Comparison of ENCODE assay signal across 1 cellular context in the genomic region with DNA sequence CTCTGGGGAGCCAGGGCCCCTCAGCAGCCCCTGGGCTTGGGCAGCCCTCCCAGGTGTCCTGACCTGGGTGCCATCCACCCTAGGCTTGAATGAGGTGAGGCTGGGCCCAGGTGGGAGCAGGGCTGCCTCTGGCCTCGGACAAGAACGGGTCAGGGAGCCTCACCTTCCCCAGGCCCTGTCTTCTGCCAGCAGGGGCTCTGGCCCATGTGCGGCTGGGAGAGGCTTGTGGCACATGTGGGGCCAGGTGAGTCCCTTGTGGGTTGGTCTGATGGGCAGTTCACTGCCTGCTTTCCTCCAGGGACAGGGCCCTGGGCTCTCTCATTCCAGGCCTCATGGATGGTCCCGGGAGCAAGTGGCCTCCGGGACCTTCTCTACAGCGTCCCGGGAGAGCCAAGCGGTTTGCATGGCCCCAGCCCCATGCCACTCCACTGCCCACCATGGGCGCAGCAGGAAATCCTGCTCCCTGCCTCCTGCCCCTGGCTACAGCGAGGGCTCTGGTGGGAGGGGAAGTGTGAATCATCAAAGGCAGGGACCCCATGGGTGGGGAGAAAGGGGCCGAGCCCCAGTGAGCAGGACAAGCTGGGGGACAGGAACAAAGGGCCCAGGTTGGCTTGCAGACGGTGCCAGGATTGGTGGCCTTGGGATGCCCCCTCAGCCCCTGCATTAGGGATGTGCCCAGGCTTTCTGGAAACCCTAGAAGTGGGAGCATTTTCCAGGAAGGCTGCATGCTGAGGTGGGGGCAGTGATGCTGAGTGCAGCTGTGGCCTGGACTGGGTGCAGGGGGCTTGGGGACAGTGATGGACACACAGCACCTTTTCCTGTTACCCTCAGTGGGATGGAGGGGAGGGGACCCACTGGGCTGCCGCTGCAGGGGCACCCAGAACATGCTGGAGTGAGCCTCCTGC.
TF ChIP-seq lines count a peak whose summit lies in the region.

No MANE protein-coding gene starts in this region.

TF ChIP-seq in HepG2, 621 proteins besides CTCF, POLR2A, EP300 and RAD21 (continues in another document):
- no peak for TF ChIP-seq TOE1 (CRISPR knock-in tag; IDR thresholded peaks at IDR 0.05)
- TF ChIP-seq ZNF256 (CRISPR knock-in tag; conservative IDR thresholded peaks at IDR 0.05) = no peak
- TF ChIP-seq HOXA3 (CRISPR knock-in tag; IDR thresholded peaks at IDR 0.05) = no peak
- TF ChIP-seq RFX5 (IDR thresholded peaks at IDR 0.05; ENCODE audit: low read depth, low read length) = no peak
- no peak for TF ChIP-seq SETDB1 (CRISPR knock-in tag; IDR thresholded peaks at IDR 0.05; ENCODE audit: borderline replicate concordance)
- TF ChIP-seq NBN (conservative IDR thresholded peaks at IDR 0.05) = no peak
- TF ChIP-seq, protein P1, sequence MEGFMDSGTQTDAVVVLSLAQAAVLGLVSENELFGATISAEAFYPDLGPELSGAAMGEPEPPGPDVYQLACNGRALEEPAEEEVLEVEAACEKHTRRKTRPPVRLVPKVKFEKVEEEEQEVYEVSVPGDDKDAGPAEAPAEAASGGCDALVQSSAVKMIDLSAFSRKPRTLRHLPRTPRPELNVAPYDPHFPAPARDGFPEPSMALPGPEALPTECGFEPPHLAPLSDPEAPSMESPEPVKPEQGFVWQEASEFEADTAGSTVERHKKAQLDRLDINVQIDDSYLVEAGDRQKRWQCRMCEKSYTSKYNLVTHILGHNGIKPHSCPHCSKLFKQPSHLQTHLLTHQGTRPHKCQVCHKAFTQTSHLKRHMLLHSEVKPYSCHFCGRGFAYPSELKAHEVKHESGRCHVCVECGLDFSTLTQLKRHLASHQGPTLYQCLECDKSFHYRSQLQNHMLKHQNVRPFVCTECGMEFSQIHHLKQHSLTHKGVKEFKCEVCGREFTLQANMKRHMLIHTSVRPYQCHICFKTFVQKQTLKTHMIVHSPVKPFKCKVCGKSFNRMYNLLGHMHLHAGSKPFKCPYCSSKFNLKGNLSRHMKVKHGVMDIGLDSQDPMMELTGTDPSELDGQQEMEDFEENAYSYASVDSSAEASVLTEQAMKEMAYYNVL (CRISPR knock-in tag; IDR thresholded peaks at IDR 0.05; ENCODE audit: borderline replicate concordance) = no peak
- TF ChIP-seq JUN (CRISPR knock-in tag; IDR thresholded peaks at IDR 0.05) = no peak
- TF ChIP-seq ZNF207 (IDR thresholded peaks at IDR 0.05; ENCODE audit: borderline replicate concordance) = no peak
- peak; percentile 87 for TF ChIP-seq AGO2 (optimal IDR thresholded peaks at IDR 0.05; ENCODE audit: low read depth, low read length)
- TF ChIP-seq, protein P2, sequence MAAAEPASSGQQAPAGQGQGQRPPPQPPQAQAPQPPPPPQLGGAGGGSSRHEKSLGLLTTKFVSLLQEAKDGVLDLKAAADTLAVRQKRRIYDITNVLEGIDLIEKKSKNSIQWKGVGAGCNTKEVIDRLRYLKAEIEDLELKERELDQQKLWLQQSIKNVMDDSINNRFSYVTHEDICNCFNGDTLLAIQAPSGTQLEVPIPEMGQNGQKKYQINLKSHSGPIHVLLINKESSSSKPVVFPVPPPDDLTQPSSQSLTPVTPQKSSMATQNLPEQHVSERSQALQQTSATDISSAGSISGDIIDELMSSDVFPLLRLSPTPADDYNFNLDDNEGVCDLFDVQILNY (CRISPR knock-in tag; conservative IDR thresholded peaks at IDR 0.05) = no peak
- TF ChIP-seq, protein P3, sequence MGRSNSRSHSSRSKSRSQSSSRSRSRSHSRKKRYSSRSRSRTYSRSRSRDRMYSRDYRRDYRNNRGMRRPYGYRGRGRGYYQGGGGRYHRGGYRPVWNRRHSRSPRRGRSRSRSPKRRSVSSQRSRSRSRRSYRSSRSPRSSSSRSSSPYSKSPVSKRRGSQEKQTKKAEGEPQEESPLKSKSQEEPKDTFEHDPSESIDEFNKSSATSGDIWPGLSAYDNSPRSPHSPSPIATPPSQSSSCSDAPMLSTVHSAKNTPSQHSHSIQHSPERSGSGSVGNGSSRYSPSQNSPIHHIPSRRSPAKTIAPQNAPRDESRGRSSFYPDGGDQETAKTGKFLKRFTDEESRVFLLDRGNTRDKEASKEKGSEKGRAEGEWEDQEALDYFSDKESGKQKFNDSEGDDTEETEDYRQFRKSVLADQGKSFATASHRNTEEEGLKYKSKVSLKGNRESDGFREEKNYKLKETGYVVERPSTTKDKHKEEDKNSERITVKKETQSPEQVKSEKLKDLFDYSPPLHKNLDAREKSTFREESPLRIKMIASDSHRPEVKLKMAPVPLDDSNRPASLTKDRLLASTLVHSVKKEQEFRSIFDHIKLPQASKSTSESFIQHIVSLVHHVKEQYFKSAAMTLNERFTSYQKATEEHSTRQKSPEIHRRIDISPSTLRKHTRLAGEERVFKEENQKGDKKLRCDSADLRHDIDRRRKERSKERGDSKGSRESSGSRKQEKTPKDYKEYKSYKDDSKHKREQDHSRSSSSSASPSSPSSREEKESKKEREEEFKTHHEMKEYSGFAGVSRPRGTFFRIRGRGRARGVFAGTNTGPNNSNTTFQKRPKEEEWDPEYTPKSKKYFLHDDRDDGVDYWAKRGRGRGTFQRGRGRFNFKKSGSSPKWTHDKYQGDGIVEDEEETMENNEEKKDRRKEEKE (IDR thresholded peaks at IDR 0.05) = no peak
- no peak for TF ChIP-seq XRCC5 (optimal IDR thresholded peaks at IDR 0.05; ENCODE audit: low read length)
- TF ChIP-seq, protein P4, sequence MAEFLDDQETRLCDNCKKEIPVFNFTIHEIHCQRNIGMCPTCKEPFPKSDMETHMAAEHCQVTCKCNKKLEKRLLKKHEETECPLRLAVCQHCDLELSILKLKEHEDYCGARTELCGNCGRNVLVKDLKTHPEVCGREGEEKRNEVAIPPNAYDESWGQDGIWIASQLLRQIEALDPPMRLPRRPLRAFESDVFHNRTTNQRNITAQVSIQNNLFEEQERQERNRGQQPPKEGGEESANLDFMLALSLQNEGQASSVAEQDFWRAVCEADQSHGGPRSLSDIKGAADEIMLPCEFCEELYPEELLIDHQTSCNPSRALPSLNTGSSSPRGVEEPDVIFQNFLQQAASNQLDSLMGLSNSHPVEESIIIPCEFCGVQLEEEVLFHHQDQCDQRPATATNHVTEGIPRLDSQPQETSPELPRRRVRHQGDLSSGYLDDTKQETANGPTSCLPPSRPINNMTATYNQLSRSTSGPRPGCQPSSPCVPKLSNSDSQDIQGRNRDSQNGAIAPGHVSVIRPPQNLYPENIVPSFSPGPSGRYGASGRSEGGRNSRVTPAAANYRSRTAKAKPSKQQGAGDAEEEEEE (CRISPR knock-in tag; IDR thresholded peaks at IDR 0.05; ENCODE audit: borderline replicate concordance) = no peak
- no peak for TF ChIP-seq TAF1 (CRISPR knock-in tag; IDR thresholded peaks at IDR 0.05)
- TF ChIP-seq ZSCAN30 (CRISPR knock-in tag; IDR thresholded peaks at IDR 0.05) = no peak
- 0 out of 2 replicates have a peak, but pooled peaks have one; percentile 16 for TF ChIP-seq SALL1 (CRISPR knock-in tag; IDR thresholded peaks at IDR 0.05)
- TF ChIP-seq KLF6 (CRISPR knock-in tag; IDR thresholded peaks at IDR 0.05) = no peak
- no peak for TF ChIP-seq ZNF296 (CRISPR knock-in tag; conservative IDR thresholded peaks at IDR 0.05)
- peak; percentile 85 for TF ChIP-seq HNRNPL (IDR thresholded peaks at IDR 0.05; ENCODE audit: low read depth, low read length)
- TF ChIP-seq, protein P5, sequence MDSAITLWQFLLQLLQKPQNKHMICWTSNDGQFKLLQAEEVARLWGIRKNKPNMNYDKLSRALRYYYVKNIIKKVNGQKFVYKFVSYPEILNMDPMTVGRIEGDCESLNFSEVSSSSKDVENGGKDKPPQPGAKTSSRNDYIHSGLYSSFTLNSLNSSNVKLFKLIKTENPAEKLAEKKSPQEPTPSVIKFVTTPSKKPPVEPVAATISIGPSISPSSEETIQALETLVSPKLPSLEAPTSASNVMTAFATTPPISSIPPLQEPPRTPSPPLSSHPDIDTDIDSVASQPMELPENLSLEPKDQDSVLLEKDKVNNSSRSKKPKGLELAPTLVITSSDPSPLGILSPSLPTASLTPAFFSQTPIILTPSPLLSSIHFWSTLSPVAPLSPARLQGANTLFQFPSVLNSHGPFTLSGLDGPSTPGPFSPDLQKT (CRISPR knock-in tag; IDR thresholded peaks at IDR 0.05; ENCODE audit: borderline replicate concordance) = no peak
- TF ChIP-seq, protein P6, sequence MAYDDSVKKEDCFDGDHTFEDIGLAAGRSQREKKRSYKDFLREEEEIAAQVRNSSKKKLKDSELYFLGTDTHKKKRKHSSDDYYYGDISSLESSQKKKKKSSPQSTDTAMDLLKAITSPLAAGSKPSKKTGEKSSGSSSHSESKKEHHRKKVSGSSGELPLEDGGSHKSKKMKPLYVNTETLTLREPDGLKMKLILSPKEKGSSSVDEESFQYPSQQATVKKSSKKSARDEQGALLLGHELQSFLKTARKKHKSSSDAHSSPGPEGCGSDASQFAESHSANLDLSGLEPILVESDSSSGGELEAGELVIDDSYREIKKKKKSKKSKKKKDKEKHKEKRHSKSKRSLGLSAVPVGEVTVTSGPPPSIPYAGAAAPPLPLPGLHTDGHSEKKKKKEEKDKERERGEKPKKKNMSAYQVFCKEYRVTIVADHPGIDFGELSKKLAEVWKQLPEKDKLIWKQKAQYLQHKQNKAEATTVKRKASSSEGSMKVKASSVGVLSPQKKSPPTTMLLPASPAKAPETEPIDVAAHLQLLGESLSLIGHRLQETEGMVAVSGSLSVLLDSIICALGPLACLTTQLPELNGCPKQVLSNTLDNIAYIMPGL (CRISPR knock-in tag; IDR thresholded peaks at IDR 0.05; ENCODE audit: borderline replicate concordance in 1 of 2, low read depth in 1 of 2) = no peak
- no peak for TF ChIP-seq NFYB (CRISPR knock-in tag; IDR thresholded peaks at IDR 0.05)
- TF ChIP-seq RBFOX2 (IDR thresholded peaks at IDR 0.05; ENCODE audit: low read depth, low read length) = peak; percentile 57; the same call in 1 of the 2 replicates
- TF ChIP-seq ZNF607 (CRISPR knock-in tag; IDR thresholded peaks at IDR 0.05; ENCODE audit: borderline replicate concordance) = no peak
- no peak for TF ChIP-seq PHB2 (IDR thresholded peaks at IDR 0.05; ENCODE audit: partially characterized antibody)
- no peak for TF ChIP-seq ZNF605 (CRISPR knock-in tag; IDR thresholded peaks at IDR 0.05)
- TF ChIP-seq REL (CRISPR knock-in tag; conservative IDR thresholded peaks at IDR 0.05) = 0 out of 2 replicates have a peak, but pooled peaks have one; percentile 31
- TF ChIP-seq, protein P7, sequence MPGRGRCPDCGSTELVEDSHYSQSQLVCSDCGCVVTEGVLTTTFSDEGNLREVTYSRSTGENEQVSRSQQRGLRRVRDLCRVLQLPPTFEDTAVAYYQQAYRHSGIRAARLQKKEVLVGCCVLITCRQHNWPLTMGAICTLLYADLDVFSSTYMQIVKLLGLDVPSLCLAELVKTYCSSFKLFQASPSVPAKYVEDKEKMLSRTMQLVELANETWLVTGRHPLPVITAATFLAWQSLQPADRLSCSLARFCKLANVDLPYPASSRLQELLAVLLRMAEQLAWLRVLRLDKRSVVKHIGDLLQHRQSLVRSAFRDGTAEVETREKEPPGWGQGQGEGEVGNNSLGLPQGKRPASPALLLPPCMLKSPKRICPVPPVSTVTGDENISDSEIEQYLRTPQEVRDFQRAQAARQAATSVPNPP (CRISPR knock-in tag; IDR thresholded peaks at IDR 0.05) = no peak
- TF ChIP-seq PHF5A (CRISPR knock-in tag; IDR thresholded peaks at IDR 0.05; ENCODE audit: low read depth, unreplicated experiment) = no peak
- TF ChIP-seq ZIK1 (CRISPR knock-in tag; IDR thresholded peaks at IDR 0.05; ENCODE audit: borderline replicate concordance, low read depth) = no peak
- no peak for TF ChIP-seq ARID2 (CRISPR knock-in tag; IDR thresholded peaks at IDR 0.05; ENCODE audit: borderline replicate concordance)
- no peak for TF ChIP-seq IKZF1 (IDR thresholded peaks at IDR 0.05)
- TF ChIP-seq ZNF781 (CRISPR knock-in tag; IDR thresholded peaks at IDR 0.05; ENCODE audit: borderline replicate concordance, not compliant biosample characterization) = no peak
- no peak for TF ChIP-seq ZNF354B (CRISPR knock-in tag; IDR thresholded peaks at IDR 0.05)
- TF ChIP-seq ZNF382 (CRISPR knock-in tag; IDR thresholded peaks at IDR 0.05; ENCODE audit: borderline replicate concordance) = no peak
- TF ChIP-seq ZNF816 (CRISPR knock-in tag; IDR thresholded peaks at IDR 0.05; ENCODE audit: borderline replicate concordance) = no peak
- no peak for TF ChIP-seq ZNF749 (CRISPR knock-in tag; IDR thresholded peaks at IDR 0.05; ENCODE audit: borderline replicate concordance)
- TF ChIP-seq ZNF792 (CRISPR knock-in tag; IDR thresholded peaks at IDR 0.05) = no peak
- no peak for TF ChIP-seq KAT8 (CRISPR knock-in tag; IDR thresholded peaks at IDR 0.05)
- no peak for TF ChIP-seq ZNF724P (CRISPR knock-in tag; IDR thresholded peaks at IDR 0.05; ENCODE audit: borderline replicate concordance)
- TF ChIP-seq ZSCAN9 (CRISPR knock-in tag; IDR thresholded peaks at IDR 0.05; ENCODE audit: borderline replicate concordance) = no peak
- no peak for TF ChIP-seq ZFP1 (CRISPR knock-in tag; IDR thresholded peaks at IDR 0.05)
- TF ChIP-seq, protein P8, sequence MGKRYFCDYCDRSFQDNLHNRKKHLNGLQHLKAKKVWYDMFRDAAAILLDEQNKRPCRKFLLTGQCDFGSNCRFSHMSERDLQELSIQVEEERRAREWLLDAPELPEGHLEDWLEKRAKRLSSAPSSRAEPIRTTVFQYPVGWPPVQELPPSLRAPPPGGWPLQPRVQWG (CRISPR knock-in tag; IDR thresholded peaks at IDR 0.05; ENCODE audit: borderline replicate concordance, low read depth) = no peak
- TF ChIP-seq ZFP62 (CRISPR knock-in tag; IDR thresholded peaks at IDR 0.05) = no peak
- no peak for TF ChIP-seq TOPORS (CRISPR knock-in tag; IDR thresholded peaks at IDR 0.05)
- TF ChIP-seq SOX5 (CRISPR knock-in tag; IDR thresholded peaks at IDR 0.05; ENCODE audit: borderline replicate concordance) = no peak
- TF ChIP-seq STAT5B (CRISPR knock-in tag; IDR thresholded peaks at IDR 0.05) = no peak
- no peak for TF ChIP-seq ZNF501 (CRISPR knock-in tag; IDR thresholded peaks at IDR 0.05)
- 0 out of 2 replicates have a peak, but pooled peaks have one; percentile 60 for TF ChIP-seq POLR2G (IDR thresholded peaks at IDR 0.05; ENCODE audit: low read depth, low read length)
- TF ChIP-seq RXRA (CRISPR knock-in tag; IDR thresholded peaks at IDR 0.05) = no peak
- TF ChIP-seq, protein P9, sequence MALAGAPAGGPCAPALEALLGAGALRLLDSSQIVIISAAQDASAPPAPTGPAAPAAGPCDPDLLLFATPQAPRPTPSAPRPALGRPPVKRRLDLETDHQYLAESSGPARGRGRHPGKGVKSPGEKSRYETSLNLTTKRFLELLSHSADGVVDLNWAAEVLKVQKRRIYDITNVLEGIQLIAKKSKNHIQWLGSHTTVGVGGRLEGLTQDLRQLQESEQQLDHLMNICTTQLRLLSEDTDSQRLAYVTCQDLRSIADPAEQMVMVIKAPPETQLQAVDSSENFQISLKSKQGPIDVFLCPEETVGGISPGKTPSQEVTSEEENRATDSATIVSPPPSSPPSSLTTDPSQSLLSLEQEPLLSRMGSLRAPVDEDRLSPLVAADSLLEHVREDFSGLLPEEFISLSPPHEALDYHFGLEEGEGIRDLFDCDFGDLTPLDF (CRISPR knock-in tag; IDR thresholded peaks at IDR 0.05) = no peak
- TF ChIP-seq, protein P10, sequence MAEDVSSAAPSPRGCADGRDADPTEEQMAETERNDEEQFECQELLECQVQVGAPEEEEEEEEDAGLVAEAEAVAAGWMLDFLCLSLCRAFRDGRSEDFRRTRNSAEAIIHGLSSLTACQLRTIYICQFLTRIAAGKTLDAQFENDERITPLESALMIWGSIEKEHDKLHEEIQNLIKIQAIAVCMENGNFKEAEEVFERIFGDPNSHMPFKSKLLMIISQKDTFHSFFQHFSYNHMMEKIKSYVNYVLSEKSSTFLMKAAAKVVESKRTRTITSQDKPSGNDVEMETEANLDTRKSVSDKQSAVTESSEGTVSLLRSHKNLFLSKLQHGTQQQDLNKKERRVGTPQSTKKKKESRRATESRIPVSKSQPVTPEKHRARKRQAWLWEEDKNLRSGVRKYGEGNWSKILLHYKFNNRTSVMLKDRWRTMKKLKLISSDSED (CRISPR knock-in tag; IDR thresholded peaks at IDR 0.05) = no peak
